In genomic region chr14:59325906-59326305, GRCh38 we compare ENCODE assay signal across 25 cellular contexts.
DNase-seq lines count a peak whose midpoint lies in the region; ATAC-seq and TF ChIP-seq lines count a peak whose summit lies in the region.
"Had no signal": no experiment of that assay in that cellular context is flagged by ENCODE, and none has a peak within 500 bp of the region (broad histone marks: within the 10 kb centered on the region; RNA-seq: fewer than 3 reads in every experiment).

No MANE protein-coding gene starts in this region.

- DNase-seq in Right ventricle myocardium superior (no peak), cardiac septum (ENCODE audit: low spot score) (no peak), astrocyte of the spinal cord (ENCODE audit: low read depth, low spot score) (peak; percentile 84), kidney tubule cell (ENCODE audit: low spot score) (peak; percentile 68), NCI-H774 (lab: John Stamatoyannopoulos, UW) (no peak)
- DNase-seq in activated CD4-positive, alpha-beta T cell treated with anti-CD3 and anti-CD28 coated beads, Interleukin-2, amount 50 U/mL, for 48 hours, result no peak
- no peak for DNase-seq in activated naive CD8-positive, alpha-beta T cell treated with anti-CD3 and anti-CD28 coated beads, Interleukin-2, amount 50 U/mL, for 24 hours
- DNase-seq: activated CD4-positive, alpha-beta T cell treated with anti-CD3 and anti-CD28 coated beads for 1 hour; activated CD8-positive, alpha-beta memory T cell treated with anti-CD3 and anti-CD28 coated beads for 24 hours; activated naive CD4-positive, alpha-beta T cell treated with anti-CD3 and anti-CD28 coated beads for 36 hours; activated T-cell treated with anti-CD3 and anti-CD28 coated beads, Interleukin-2, amount 50 U/mL, for 4 hours; Caco-2; cerebellar nuclear complex; gastrocnemius medialis; islet precursor cell; KBM-7; naive B cell; NCI-H1694; NCI-H2171 treated with DMSO at 0.1 percent for 48 hours; stimulated activated CD4-positive, alpha-beta T cell treated with anti-CD3 and anti-CD28 coated beads, Interleukin-15, amount 100 ng/mL, for 24 hours; stomach had no signal

- H3K4me1 Mint-ChIP-seq in activated naive CD8-positive, alpha-beta T cell treated with anti-CD3 and anti-CD28 coated beads, Interleukin-2, amount 50 U/mL, for 24 hours, result peaks cover 8% of the 10 kb centered on the region

- peak; percentile 51 for ATAC-seq in Right ventricle myocardium superior (ENCODE audit: poor library complexity)
- no peak for ATAC-seq in GM19351 (IDR thresholded peaks at IDR 0.05; ENCODE audit: unreplicated experiment)
- no peak for ATAC-seq in activated naive CD8-positive, alpha-beta T cell treated with anti-CD3 and anti-CD28 coated beads, Interleukin-2, amount 50 U/mL, for 24 hours
- ATAC-seq: activated T-cell treated with anti-CD3 and anti-CD28 coated beads, Interleukin-2, amount 50 U/mL, for 4 hours; gastrocnemius medialis had no signal

- no peak for TF ChIP-seq CTCF in astrocyte of the spinal cord (IDR thresholded peaks at IDR 0.05; ENCODE audit: low read depth, low read length)

- no peak overlapping the region for H3K27ac Mint-ChIP-seq in activated naive CD8-positive, alpha-beta T cell treated with anti-CD3 and anti-CD28 coated beads, Interleukin-2, amount 50 U/mL, for 24 hours
- H3K27ac Mint-ChIP-seq: activated naive CD4-positive, alpha-beta T cell treated with anti-CD3 and anti-CD28 coated beads for 36 hours; type B pancreatic cell had no signal

- intact Hi-C loops in Right ventricle myocardium superior (cut with DNase I) (no loop called here), cardiac septum (cut with DNase I) (no loop called here)

- no peaks in the 10 kb centered on the region for H3K9me3 Mint-ChIP-seq in activated naive CD8-positive, alpha-beta T cell treated with anti-CD3 and anti-CD28 coated beads, Interleukin-2, amount 50 U/mL, for 24 hours
- H3K9me3 Mint-ChIP-seq: activated naive CD4-positive, alpha-beta T cell treated with anti-CD3 and anti-CD28 coated beads for 36 hours; activated T-cell treated with anti-CD3 and anti-CD28 coated beads, Interleukin-2, amount 50 U/mL, for 4 hours; naive B cell; type B pancreatic cell had no signal

- H3K27me3 Mint-ChIP-seq in activated naive CD8-positive, alpha-beta T cell treated with anti-CD3 and anti-CD28 coated beads, Interleukin-2, amount 50 U/mL, for 24 hours, result no peaks in the 10 kb centered on the region
- H3K27me3 Mint-ChIP-seq: naive B cell, type B pancreatic cell had no signal

- H3K4me3 Mint-ChIP-seq in activated naive CD8-positive, alpha-beta T cell treated with anti-CD3 and anti-CD28 coated beads, Interleukin-2, amount 50 U/mL, for 24 hours, result no peak overlapping the region
- H3K4me3 Mint-ChIP-seq: activated naive CD4-positive, alpha-beta T cell treated with anti-CD3 and anti-CD28 coated beads for 36 hours; activated T-cell treated with anti-CD3 and anti-CD28 coated beads, Interleukin-2, amount 50 U/mL, for 4 hours; naive B cell; type B pancreatic cell had no signal

- in situ Hi-C loops in astrocyte of the spinal cord (cut with HindIII; ENCODE audit: low sequenced_read_pairs), result no loop called here

- peaks cover 6% of the 10 kb centered on the region for H3K36me3 Mint-ChIP-seq in activated naive CD8-positive, alpha-beta T cell treated with anti-CD3 and anti-CD28 coated beads, Interleukin-2, amount 50 U/mL, for 24 hours (ENCODE audit: low read depth)

- H3K4me3 ChIP-seq in astrocyte of the spinal cord (ENCODE audit: low read depth, low read length), result no peak overlapping the region
- H3K4me3 ChIP-seq: ascending aorta; BLaER1 treated with 17β-estradiol and CSF1 and Interleukin-3, amounts not matched to agents 10 nM and 100 nM; gastrocnemius medialis; stomach had no signal

Comparison
In these comparisons a context has a peak if more than half of its experiments do, and no peak if none do; other contexts are left out.
1. DNase-seq: peak in astrocyte of the spinal cord (single experiment) and kidney tubule cell (single experiment); none in Right ventricle myocardium superior (single experiment), cardiac septum (single experiment), NCI-H774 (single experiment), activated CD4-positive, alpha-beta T cell treated with anti-CD3 and anti-CD28 coated beads, Interleukin-2, amount 50 U/mL, for 48 hours (0 of 2) and activated naive CD8-positive, alpha-beta T cell treated with anti-CD3 and anti-CD28 coated beads, Interleukin-2, amount 50 U/mL, for 24 hours (single experiment).